ENCODE assay signal across 9 cellular contexts in the genomic region with DNA sequence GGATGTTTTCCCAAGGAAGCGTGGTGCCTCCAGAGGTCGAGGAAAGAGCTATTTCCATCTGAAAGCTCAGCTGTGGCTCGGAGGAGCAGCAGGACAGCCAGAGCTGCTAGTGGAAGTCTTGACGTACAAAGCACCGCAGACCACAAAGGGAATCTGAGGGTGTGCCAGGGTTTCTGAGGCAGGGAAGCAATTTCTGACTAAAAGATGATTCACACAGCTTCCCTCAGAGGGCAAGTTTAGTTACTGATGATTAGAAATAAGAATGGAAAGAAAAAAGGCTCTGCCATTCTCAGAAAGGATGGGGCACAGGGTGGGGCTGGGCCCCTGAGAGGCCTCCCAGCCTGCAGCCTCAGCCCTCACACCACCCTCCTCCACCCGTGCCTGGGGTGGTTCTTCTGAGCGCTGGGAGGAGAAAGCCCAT. TPM values are rescaled to one million over a fixed set of nuclear protein-coding genes. Genes with fewer than 3 reads are reported as not detected.
DNase-seq lines count a peak whose midpoint lies in the region; ATAC-seq and TF ChIP-seq lines count a peak whose summit lies in the region.
"Had no signal": no experiment of that assay in that cellular context is flagged by ENCODE, and none has a peak within 500 bp of the region (broad histone marks: within the 10 kb centered on the region; RNA-seq: fewer than 3 reads in every experiment).

No MANE protein-coding gene starts in this region.

- CTCF ChIA-PET in AG04449 (lab: Yijun Ruan, JAX): interaction anchor here (1.1 to 2.4 kb wide), 3 partner anchors 9 to 372 kb away, joined by 8 to 10 read pairs (median 9); no protein-coding TSS in a partner anchor

- WGBS in right cardiac atrium: 56% methylated on average over 7 of the region's 7 CpGs

- no peaks in the 10 kb centered on the region for H3K9me3 ChIP-seq in HAP-1
- no peaks in the 10 kb centered on the region for H3K9me3 ChIP-seq in right cardiac atrium (ENCODE audit: control insufficient read depth, low read length)

- H3K36me3 Mint-ChIP-seq in activated naive CD4-positive, alpha-beta T cell treated with anti-CD3 and anti-CD28 coated beads, Interleukin-2, amount 50 U/mL, for 72 hours: peaks cover 0 to 16% of the 10 kb centered on the region in 2 donors

- peak overlapping the region in 1 of 2 donors; percentile 52 for H3K27ac Mint-ChIP-seq in activated naive CD4-positive, alpha-beta T cell treated with anti-CD3 and anti-CD28 coated beads, Interleukin-2, amount 50 U/mL, for 72 hours

- no peak overlapping the region for H3K27ac ChIP-seq in right cardiac atrium (ENCODE audit: low read length)

- H3K4me3 ChIP-seq in AG04449 (ENCODE audit: low read depth, low read length) (no peak overlapping the region), HAP-1 (no peak overlapping the region), right cardiac atrium (ENCODE audit: low read length) (no peak overlapping the region)

- intact Hi-C loops in right cardiac atrium (cut with DNase I): no loop called here

- DNase-seq in AG04449 (ENCODE audit: low read depth, low spot score): peak; percentile 96
- peak; percentile 99 for DNase-seq in LHCN-M2 (ENCODE audit: low read depth)
- peak in 1 of 2 donors; percentile 45 for DNase-seq in activated naive CD4-positive, alpha-beta T cell treated with anti-CD3 and anti-CD28 coated beads, Interleukin-2, amount 50 U/mL, for 72 hours (ENCODE audit: low spot score in 2 of 2)
- peak; percentile 5 for DNase-seq in medulla oblongata (ENCODE audit: extremely low spot score)
- DNase-seq in HAP-1 (ENCODE audit: low spot score in 2 of 2): no peak
- no peak for DNase-seq in NCI-H82 (lab: John Stamatoyannopoulos, UW)
- no peak for DNase-seq in right cardiac atrium
- DNase-seq: NCI-H1048 had no signal

- H3K9me3 Mint-ChIP-seq in activated naive CD4-positive, alpha-beta T cell treated with anti-CD3 and anti-CD28 coated beads, Interleukin-2, amount 50 U/mL, for 72 hours: peaks cover 7 to 10% of the 10 kb centered on the region in 2 donors

- H3K27me3 ChIP-seq in HAP-1 (ENCODE audit: low read depth): no peaks in the 10 kb centered on the region
- no peaks in the 10 kb centered on the region for H3K27me3 ChIP-seq in right cardiac atrium (ENCODE audit: control insufficient read depth, insufficient read depth)

- POLR2A ChIA-PET in AG04449 (lab: Yijun Ruan, JAX): interaction anchor here (0.6 to 1.3 kb wide), 4 partner anchors 9 to 29 kb away, joined by 3 to 16 read pairs (median 4); no protein-coding TSS in a partner anchor

- TF ChIP-seq CTCF in AG04449 (IDR thresholded peaks at IDR 0.05; ENCODE audit: insufficient read depth, low read length, missing control alignments): peak; percentile 5

- ATAC-seq in activated naive CD4-positive, alpha-beta T cell treated with anti-CD3 and anti-CD28 coated beads, Interleukin-2, amount 50 U/mL, for 72 hours: peak; percentile 70 to 80
- ATAC-seq in HG03097 (IDR thresholded peaks at IDR 0.05; ENCODE audit: low FRiP score, unreplicated experiment): no peak
- no peak for ATAC-seq in right cardiac atrium

- H3K4me1 ChIP-seq in HAP-1 (no peaks in the 10 kb centered on the region), right cardiac atrium (ENCODE audit: control insufficient read depth, insufficient read depth, low read length) (no peaks in the 10 kb centered on the region)

- H3K36me3 ChIP-seq in HAP-1 (replicated peaks): no peaks in the 10 kb centered on the region

- in situ Hi-C loops in HAP-1 (cut with MboI; ENCODE audit: low sequenced_read_pairs): no loop called here

RNA-seq across cellular contexts. Expression of gene SEC13, which starts 45.8 kb away (rescaled TPM):
- total RNA-seq in LHCN-M2 (2014; rRNA removed): 183 and 186 TPM in 2 replicates
- polyA plus RNA-seq in LHCN-M2 (2012): 285 TPM
- 100 to 1,000 TPM in 1 of 2 donors, 10 to 100 TPM in 1; 91.9 to 113 TPM for total RNA-seq in activated naive CD4-positive, alpha-beta T cell treated with anti-CD3 and anti-CD28 coated beads, Interleukin-2, amount 50 U/mL, for 72 hours
- total RNA-seq in right cardiac atrium: 10 to 100 TPM; 53.7 to 86.8 (median 70.8) TPM
- polyA plus RNA-seq in right cardiac atrium: 74.1 TPM

Comparison
In these comparisons a context has a peak if more than half of its experiments do, and no peak if none do; other contexts are left out.
1. DNase-seq: peak in AG04449 (single experiment), LHCN-M2 (single experiment) and medulla oblongata (single experiment); none in HAP-1 (0 of 2), NCI-H82 (single experiment) and right cardiac atrium (0 of 3).
2. ATAC-seq: peak in activated naive CD4-positive, alpha-beta T cell treated with anti-CD3 and anti-CD28 coated beads, Interleukin-2, amount 50 U/mL, for 72 hours (2 of 2); none in HG03097 (single experiment) and right cardiac atrium (0 of 2).